Comparison of ENCODE assay signal across 8 cellular contexts in the genomic region with DNA sequence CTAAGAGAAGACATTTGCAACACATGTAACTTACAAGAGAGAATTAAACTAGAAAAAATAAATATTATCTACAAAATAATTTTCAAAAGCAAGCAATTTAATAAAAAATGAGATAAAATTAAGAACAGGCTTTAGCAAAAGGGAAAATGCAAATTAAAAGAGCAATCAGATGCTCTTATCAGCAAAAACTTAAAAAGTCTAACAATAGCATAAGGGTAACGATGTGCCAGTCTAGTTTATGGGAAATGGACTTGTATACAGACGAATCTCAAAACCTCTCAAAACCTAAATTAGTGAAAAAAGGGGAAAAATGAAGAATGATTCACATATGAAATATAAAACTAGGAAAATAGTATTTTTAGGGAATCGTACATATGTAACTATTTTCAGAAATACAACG. TPM values are rescaled to one million over a fixed set of nuclear protein-coding genes. Genes with fewer than 3 reads are reported as not detected.
DNase-seq lines count a peak whose midpoint lies in the region; ATAC-seq and TF ChIP-seq lines count a peak whose summit lies in the region.

No MANE protein-coding gene starts in this region.

- H3K36me3 Mint-ChIP-seq in CD14-positive monocyte (no peaks in the 10 kb centered on the region), natural killer cell (no peaks in the 10 kb centered on the region)
- peaks cover 7% of the 10 kb centered on the region for H3K36me3 Mint-ChIP-seq in central memory CD8-positive, alpha-beta T cell (ENCODE audit: insufficient read depth)

- H3K4me2 ChIP-seq in KMS-11: peak overlapping the region; percentile 66

- peak overlapping the region; percentile 92 for H3K9ac ChIP-seq in KMS-11

- no peaks in the 10 kb centered on the region for H3K27me3 ChIP-seq in KMS-11 (ENCODE audit: insufficient read depth, low read depth)

- H3K36me3 ChIP-seq in KMS-11 (ENCODE audit: insufficient read depth): no peaks in the 10 kb centered on the region

- H3K27me3 Mint-ChIP-seq in CD14-positive monocyte (ENCODE audit: low read depth in 3 of 3) (peaks cover 0 to 2% (median 0%) of the 10 kb centered on the region in 3 donors), natural killer cell (ENCODE audit: low read depth in 2 of 2) (no peaks in the 10 kb centered on the region)
- no peaks in the 10 kb centered on the region for H3K27me3 Mint-ChIP-seq in central memory CD8-positive, alpha-beta T cell

- peaks cover 39% of the 10 kb centered on the region for H3K79me2 ChIP-seq in KMS-11 (ENCODE audit: insufficient read depth, low read depth)

- H3K4me1 Mint-ChIP-seq in CD14-positive monocyte: peaks cover 59% of the 10 kb centered on the region
- peaks cover 37% of the 10 kb centered on the region for H3K4me1 Mint-ChIP-seq in central memory CD8-positive, alpha-beta T cell
- H3K4me1 Mint-ChIP-seq in natural killer cell: peaks cover 41 to 46% of the 10 kb centered on the region in 2 donors

- DNase-seq in CD14-positive monocyte (ENCODE audit: low spot score): no peak
- DNase-seq in central memory CD8-positive, alpha-beta T cell (ENCODE audit: low spot score in 2 of 2): no peak
- DNase-seq in natural killer cell: no peak
- no peak for DNase-seq in activated CD4-positive, CD25-positive, alpha-beta regulatory T cell (lab: John Stamatoyannopoulos, UW)
- DNase-seq in NCI-H146 treated with DMSO at 0.1 percent for 48 hours (lab: John Stamatoyannopoulos, UW; ENCODE audit: unreplicated experiment): no peak

- no peak for TF ChIP-seq CTCF in CD14-positive monocyte (IDR thresholded peaks at IDR 0.05)
- TF ChIP-seq CTCF in KMS-11 (conservative IDR thresholded peaks at IDR 0.05; ENCODE audit: low read depth, low read length): no peak
- TF ChIP-seq CTCF in natural killer cell (IDR thresholded peaks at IDR 0.05): no peak

- H2AFZ ChIP-seq in KMS-11 (ENCODE audit: low read depth): peak overlapping the region; percentile 59

- H3K9me3 Mint-ChIP-seq in CD14-positive monocyte (no peaks in the 10 kb centered on the region), natural killer cell (no peaks in the 10 kb centered on the region)
- H3K9me3 Mint-ChIP-seq in central memory CD8-positive, alpha-beta T cell: no peaks in the 10 kb centered on the region

- H3K4me1 ChIP-seq in KMS-11 (ENCODE audit: low read depth, poor library complexity, severe bottlenecking): peaks cover 24% of the 10 kb centered on the region

- peak overlapping the region; percentile 98 for H3K27ac ChIP-seq in KMS-11

- peak overlapping the region; percentile 80 to 97 (median 95) for H3K27ac Mint-ChIP-seq in CD14-positive monocyte
- peak overlapping the region; percentile 95 for H3K27ac Mint-ChIP-seq in central memory CD8-positive, alpha-beta T cell (ENCODE audit: low read depth)
- peak overlapping the region; percentile 97 to 99 for H3K27ac Mint-ChIP-seq in natural killer cell

- no peaks in the 10 kb centered on the region for H4K20me1 ChIP-seq in KMS-11 (ENCODE audit: insufficient read depth)

- no peak overlapping the region for H3K4me3 ChIP-seq in KMS-11 (IDR thresholded peaks at IDR 0.05; ENCODE audit: insufficient read depth, low read depth, low read length)

- peak overlapping the region; percentile 87 to 98 for H3K4me3 Mint-ChIP-seq in CD14-positive monocyte
- peak overlapping the region; percentile 88 for H3K4me3 Mint-ChIP-seq in central memory CD8-positive, alpha-beta T cell
- peak overlapping the region; percentile 97 for H3K4me3 Mint-ChIP-seq in natural killer cell

- intact Hi-C loops in CD14-positive monocyte (cut with micrococcal nuclease): no loop called here
- intact Hi-C loops in natural killer cell (cut with micrococcal nuclease): loop anchor here (5.0 kb wide), 3 partner anchors 946 to 1706 kb away; a partner anchor contains a TSS

- no peak for ATAC-seq in central memory CD8-positive, alpha-beta T cell (replicated peaks; ENCODE audit: extremely low read depth, poor library complexity, severe bottlenecking)
- no peak for ATAC-seq in natural killer cell
- no peak for ATAC-seq in HG03439 (IDR thresholded peaks at IDR 0.05; ENCODE audit: unreplicated experiment)
- ATAC-seq in HG03097 (IDR thresholded peaks at IDR 0.05; ENCODE audit: low FRiP score, unreplicated experiment): no peak

RNA-seq across cellular contexts. Expression of a gene that starts 1.1 kb away (rescaled TPM):
- 1 to 10 TPM; 4.8 to 8.1 TPM for polyA plus RNA-seq in CD14-positive monocyte
- total RNA-seq in natural killer cell: 10 to 100 TPM in 1 of 3 donors, 1 to 10 TPM in 2; 4.7 to 10.6 (median 5.7) TPM
